In genomic region chr2:102155703-102156515, GRCh38 we compare ENCODE assay signal across 9 cellular contexts. TPM values are rescaled to one million over a fixed set of nuclear protein-coding genes. Genes with fewer than 3 reads are reported as not detected.
DNase-seq lines count a peak whose midpoint lies in the region; ATAC-seq and TF ChIP-seq lines count a peak whose summit lies in the region.
"Had no signal": no experiment of that assay in that cellular context is flagged by ENCODE, and none has a peak within 500 bp of the region (broad histone marks: within the 10 kb centered on the region; RNA-seq: fewer than 3 reads in every experiment).

No MANE protein-coding gene starts in this region.

- no peak overlapping the region for H3K9ac ChIP-seq in duodenal mucosa (ENCODE audit: low read depth in 1 of 2, low read length in 2 of 2)

- no peaks in the 10 kb centered on the region for H3K36me3 Mint-ChIP-seq in naive thymus-derived CD8-positive, alpha-beta T cell

- WGBS in right lobe of liver (ENCODE audit: insufficient coverage, low coverage, low lambda C conversion rate, missing lambda C conversion rate) = 11% methylated on average over 6 of the region's 6 CpGs
- 46 to 58% methylated on average over 6 of the region's 6 CpGs for WGBS in upper lobe of left lung, 2 donors

- no peak overlapping the region for H3K4me3 Mint-ChIP-seq in naive thymus-derived CD8-positive, alpha-beta T cell
- H3K4me3 Mint-ChIP-seq: naive B cell had no signal

- H3K4me3 ChIP-seq in LNCaP clone FGC (ENCODE audit: low read depth, low read length) (no peak overlapping the region), duodenal mucosa (ENCODE audit: low read depth in 1 of 2, low read length in 2 of 2) (no peak overlapping the region), right lobe of liver (no peak overlapping the region), upper lobe of left lung (no peak overlapping the region)
- H3K4me3 ChIP-seq: heart left ventricle had no signal

- DNase-seq in LNCaP clone FGC (ENCODE audit: low read depth) (peak; percentile 77), right lobe of liver (peak; percentile 65 to 90 (median 88)), upper lobe of left lung (peak in 1 of 2 donors; percentile 47), putamen (ENCODE audit: low spot score) (no peak)
- no peak for DNase-seq in naive thymus-derived CD8-positive, alpha-beta T cell
- DNase-seq: heart left ventricle, naive B cell had no signal

- peak overlapping the region; percentile 60 for H3K27ac ChIP-seq in duodenal mucosa (ENCODE audit: low read depth, low read length)
- H3K27ac ChIP-seq in right lobe of liver = peak overlapping the region; percentile 69 to 91 (median 87)
- H3K27ac ChIP-seq in upper lobe of left lung = peak overlapping the region; percentile 49 to 83 (median 74)

- H3K27me3 Mint-ChIP-seq in naive thymus-derived CD8-positive, alpha-beta T cell = no peaks in the 10 kb centered on the region

- H3K27me3 ChIP-seq in duodenal mucosa (ENCODE audit: control insufficient read depth in 1 of 2, insufficient read depth in 2 of 2, low read length in 2 of 2) (no peaks in the 10 kb centered on the region), right lobe of liver (no peaks in the 10 kb centered on the region), upper lobe of left lung (no peaks in the 10 kb centered on the region)
- H3K27me3 ChIP-seq: heart left ventricle had no signal

- H3K4me1 ChIP-seq in duodenal mucosa (ENCODE audit: control insufficient read depth in 1 of 2, insufficient read depth in 2 of 2, low read length in 2 of 2) (peaks cover 4 to 8% of the 10 kb centered on the region in 2 donors), right lobe of liver (peaks cover 0 to 57% (median 22%) of the 10 kb centered on the region in 4 donors), upper lobe of left lung (peaks cover 31 to 45% (median 38%) of the 10 kb centered on the region in 4 donors)

- H3K9me3 ChIP-seq in duodenal mucosa (ENCODE audit: control insufficient read depth in 1 of 2, low read length in 2 of 2) (no peaks in the 10 kb centered on the region), right lobe of liver (no peaks in the 10 kb centered on the region), upper lobe of left lung (no peaks in the 10 kb centered on the region)

- H3K4me1 Mint-ChIP-seq in naive thymus-derived CD8-positive, alpha-beta T cell = no peaks in the 10 kb centered on the region
- H3K4me1 Mint-ChIP-seq: naive B cell had no signal

- TF ChIP-seq CTCF in LNCaP clone FGC (IDR thresholded peaks at IDR 0.05; ENCODE audit: control insufficient read depth, extremely low read depth, insufficient read depth) = no peak
- TF ChIP-seq CTCF in right lobe of liver (IDR thresholded peaks at IDR 0.05) = no peak
- TF ChIP-seq CTCF in upper lobe of left lung (IDR thresholded peaks at IDR 0.05) = no peak

- intact Hi-C loops in right lobe of liver (cut with DNase I) = loop anchor here in 1 of 2 donors (10.0 kb wide), 1 partner anchor 131 kb away; no protein-coding TSS in a partner anchor

- H3K36me3 ChIP-seq in duodenal mucosa (ENCODE audit: control insufficient read depth in 1 of 2, insufficient read depth in 2 of 2, low read length in 2 of 2) (no peaks in the 10 kb centered on the region), right lobe of liver (peaks cover 0 to 11% (median 4%) of the 10 kb centered on the region in 4 donors), upper lobe of left lung (peaks cover 7 to 70% (median 24%) of the 10 kb centered on the region in 4 donors)

- ATAC-seq in right lobe of liver (peak; percentile 86 to 94 (median 88)), upper lobe of left lung (ENCODE audit: low FRiP score in 2 of 2) (peak; percentile 19 to 67), GM18502 (IDR thresholded peaks at IDR 0.05; ENCODE audit: poor library complexity, unreplicated experiment) (no peak)
- no peak for ATAC-seq in naive thymus-derived CD8-positive, alpha-beta T cell

- peak in 2 of 4 donors; percentile 18 to 47 for TF ChIP-seq EP300 in upper lobe of left lung (IDR thresholded peaks at IDR 0.05)

- no peak for TF ChIP-seq POLR2A in right lobe of liver (IDR thresholded peaks at IDR 0.05)
- peak in 1 of 4 donors; percentile 10 for TF ChIP-seq POLR2A in upper lobe of left lung (IDR thresholded peaks at IDR 0.05)

- POLR2A ChIA-PET in naive thymus-derived CD8-positive, alpha-beta T cell (lab: Charles Lee) = no interaction called here

- H3K27ac Mint-ChIP-seq in naive thymus-derived CD8-positive, alpha-beta T cell = no peak overlapping the region

- peaks cover 0 to 18% (median 0%) of the 10 kb centered on the region in 9 donors for H3K9me3 Mint-ChIP-seq in naive thymus-derived CD8-positive, alpha-beta T cell

RNA-seq across cellular contexts. Expression of gene IL1R1, which starts 13.4 kb away (rescaled TPM):
- 10 to 100 TPM; 40.8 to 67.6 (median 52.2) TPM for total RNA-seq in right lobe of liver
- total RNA-seq in upper lobe of left lung = 100 to 1,000 TPM in 3 of 6 donors, 10 to 100 TPM in 3; 48.2 to 148 (median 111) TPM
- under 1 TPM in 1 of 2 experiments, not detected in 1; 0.29 TPM for total RNA-seq in naive thymus-derived CD8-positive, alpha-beta T cell
- not detected for polyA plus RNA-seq in naive thymus-derived CD8-positive, alpha-beta T cell

RNA-seq across cellular contexts. Expression of gene IL1RL2, which starts 30.9 kb away (rescaled TPM):
- total RNA-seq in right lobe of liver (1 to 10 TPM; 1.2 to 3.1 (median 2.3) TPM), upper lobe of left lung (1 to 10 TPM in 3 of 6 donors, under 1 TPM in 2, not detected in 1; 0.57 to 1.7 (median 1.4) TPM)
- not detected for total RNA-seq in naive thymus-derived CD8-positive, alpha-beta T cell
- polyA plus RNA-seq in naive thymus-derived CD8-positive, alpha-beta T cell = not detected

Comparison
In these comparisons a context has a peak if more than half of its experiments do, and no peak if none do; other contexts are left out.
1. DNase-seq: peak in LNCaP clone FGC (single experiment) and right lobe of liver (3 of 3); none in putamen (single experiment) and naive thymus-derived CD8-positive, alpha-beta T cell (0 of 10).
2. ATAC-seq: peak in right lobe of liver (4 of 4) and upper lobe of left lung (2 of 2); none in GM18502 (single experiment) and naive thymus-derived CD8-positive, alpha-beta T cell (0 of 2).
3. RNA of gene IL1R1, which starts 13.4 kb away (total RNA-seq): 48.2 to 148 TPM in upper lobe of left lung and 40.8 to 67.6 TPM in right lobe of liver; 0.29 TPM in naive thymus-derived CD8-positive, alpha-beta T cell; every median in the first group is over 10 times any median in the second.
4. Peak in every context shown above with its lines, with median percentiles within 50 percentile points of each other: H3K27ac ChIP-seq.